In the genomic region with DNA sequence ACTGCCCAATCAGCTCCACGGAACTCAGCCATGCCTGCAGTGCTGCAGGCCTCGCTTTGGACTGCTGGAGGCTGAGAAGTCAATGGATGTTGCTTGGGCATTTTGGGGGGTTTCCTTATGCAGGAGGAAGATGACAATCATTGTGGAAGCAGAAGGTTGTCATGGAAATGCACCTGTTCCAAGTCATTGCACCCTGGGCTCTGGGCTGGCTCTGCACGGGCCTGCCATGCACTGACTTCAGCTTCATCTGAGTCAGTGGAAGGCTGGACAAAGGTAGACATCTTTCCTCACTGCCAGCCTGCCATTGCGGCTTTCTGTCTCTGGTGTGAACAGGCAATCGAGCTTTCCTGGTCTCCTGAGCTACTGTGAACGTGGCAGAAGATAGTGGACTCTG, we compare ENCODE assay signal across 17 cellular contexts.
"Had no signal": no experiment of that assay in that cellular context is flagged by ENCODE, and none has a peak within 500 bp of the region (broad histone marks: within the 10 kb centered on the region; RNA-seq: fewer than 3 reads in every experiment).

No MANE protein-coding gene starts in this region.

- H3K27me3 ChIP-seq: cardiac muscle cell, foreskin keratinocyte, vagina had no signal

- H3K9me3 ChIP-seq: vagina had no signal

- DNase-seq: activated CD4-positive, alpha-beta T cell treated with anti-CD3 and anti-CD28 coated beads for 1 hour; activated gamma-delta T cell treated with Interleukin-2 at 50 U/mL for 16 hours; dermis blood vessel endothelial cell; effector memory CD8-positive, alpha-beta T cell; foreskin keratinocyte; glutamatergic neuron; hypothalamus; left ventricle myocardium superior; posterior cingulate gyrus; stimulated activated CD4-positive, alpha-beta T cell treated with anti-CD3 and anti-CD28 coated beads, Interleukin-12 subunit alpha, Interleukin-12 subunit beta, amount 100 ng/mL, for 4 hours; stimulated activated CD4-positive, alpha-beta T cell treated with anti-CD3 and anti-CD28 coated beads, Interleukin-1b, Interleukin-23, amount 100 ng/mL, for 48 hours; stimulated activated naive CD8-positive, alpha-beta T cell treated with anti-CD3 and anti-CD28 coated beads, Interleukin-15, Interleukin-2, amounts not matched to agents 100 U/mL and 50 U/mL, for 24 hours; trophoblast cell; WERI-Rb-1 had no signal

- H3K27ac ChIP-seq: cardiac muscle cell, foreskin keratinocyte, vagina, WERI-Rb-1 had no signal

- H3K4me3 ChIP-seq: cardiac muscle cell, vagina had no signal

- H3K4me1 ChIP-seq: foreskin keratinocyte had no signal

- H3K36me3 ChIP-seq: cardiac muscle cell, vagina, WERI-Rb-1 had no signal

- H3K9me3 Mint-ChIP-seq: effector memory CD8-positive, alpha-beta T cell had no signal

- H3K4me3 Mint-ChIP-seq: activated naive CD8-positive, alpha-beta T cell; effector memory CD8-positive, alpha-beta T cell had no signal

- H3K27ac Mint-ChIP-seq: activated naive CD8-positive, alpha-beta T cell had no signal

- H3K36me3 Mint-ChIP-seq: activated naive CD8-positive, alpha-beta T cell had no signal
